Comparison of ENCODE assay signal across 14 cellular contexts in the genomic region with DNA sequence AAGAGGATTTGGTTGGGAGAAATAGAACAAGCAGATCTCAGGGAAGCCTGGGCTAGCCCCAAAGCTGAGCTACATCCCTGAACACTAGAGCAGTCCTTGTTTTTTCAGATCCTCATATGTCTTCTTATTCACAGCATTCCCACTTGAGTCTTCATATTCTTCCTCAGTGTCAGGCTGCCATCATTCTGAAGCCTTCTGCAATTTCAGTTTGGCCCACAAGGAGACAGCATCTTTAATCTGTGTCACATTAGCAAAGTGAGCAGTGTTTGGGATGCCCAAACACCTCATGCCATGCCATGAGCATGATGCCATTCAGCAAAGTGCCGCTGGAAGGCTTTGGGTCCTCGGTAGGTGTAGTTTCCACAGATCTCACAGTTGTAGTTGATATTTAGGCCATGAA. TPM values are rescaled to one million over a fixed set of nuclear protein-coding genes. Genes with fewer than 3 reads are reported as not detected.
"Had no signal": no experiment of that assay in that cellular context is flagged by ENCODE, and none has a peak within 500 bp of the region (broad histone marks: within the 10 kb centered on the region; RNA-seq: fewer than 3 reads in every experiment).

No MANE protein-coding gene starts in this region.

- H3K4me3 ChIP-seq: coronary artery, right atrium auricular region, smooth muscle cell, thyroid gland had no signal

- H3K36me3 ChIP-seq: right atrium auricular region had no signal

- H3K4me1 Mint-ChIP-seq: activated B cell treated with CpG ODN at 0.5 μM for 24 hours; activated naive CD8-positive, alpha-beta T cell treated with anti-CD3 and anti-CD28 coated beads, Interleukin-2, amount 50 U/mL, for 24 hours; immature natural killer cell had no signal

- H3K27me3 Mint-ChIP-seq: activated B cell treated with CpG ODN at 0.5 μM for 24 hours; activated CD4-positive, alpha-beta T cell treated with anti-CD3 and anti-CD28 coated beads, Interleukin-2, amount 10 ng/mL, durations not matched to agents 24 days and 14 days; activated naive CD8-positive, alpha-beta T cell treated with anti-CD3 and anti-CD28 coated beads, Interleukin-2, amount 50 U/mL, for 24 hours; naive thymus-derived CD4-positive, alpha-beta T cell had no signal

- H3K27me3 ChIP-seq: neutrophil, right atrium auricular region, thyroid gland had no signal

- H3K4me1 ChIP-seq: right atrium auricular region, thyroid gland had no signal

- H3K9me3 ChIP-seq: neutrophil, right atrium auricular region, thyroid gland had no signal

- DNase-seq: activated B cell treated with CpG ODN at 0.5 μM for 24 hours; activated CD4-positive, alpha-beta T cell treated with anti-CD3 and anti-CD28 coated beads, Interleukin-2, amount 10 ng/mL, durations not matched to agents 24 days and 14 days; activated naive CD4-positive, alpha-beta T cell treated with Interleukin-2 at 50 U/mL for 16 hours; activated naive CD8-positive, alpha-beta T cell treated with anti-CD3 and anti-CD28 coated beads, Interleukin-2, amount 50 U/mL, for 24 hours; caudate nucleus; effector CD4-positive, alpha-beta T cell; immature natural killer cell; naive thymus-derived CD4-positive, alpha-beta T cell; thyroid gland had no signal

- H3K27ac ChIP-seq: coronary artery, epithelial cell of prostate, neutrophil, right atrium auricular region, thyroid gland had no signal

- H3K4me2 ChIP-seq: smooth muscle cell had no signal

- H3K4me3 Mint-ChIP-seq: activated B cell treated with CpG ODN at 0.5 μM for 24 hours; activated CD4-positive, alpha-beta T cell treated with anti-CD3 and anti-CD28 coated beads, Interleukin-2, amount 10 ng/mL, durations not matched to agents 24 days and 14 days; activated naive CD8-positive, alpha-beta T cell treated with anti-CD3 and anti-CD28 coated beads, Interleukin-2, amount 50 U/mL, for 24 hours; immature natural killer cell; naive thymus-derived CD4-positive, alpha-beta T cell had no signal

- H3K27ac Mint-ChIP-seq: activated B cell treated with CpG ODN at 0.5 μM for 24 hours; activated CD4-positive, alpha-beta T cell treated with anti-CD3 and anti-CD28 coated beads, Interleukin-2, amount 10 ng/mL, durations not matched to agents 24 days and 14 days; activated naive CD8-positive, alpha-beta T cell treated with anti-CD3 and anti-CD28 coated beads, Interleukin-2, amount 50 U/mL, for 24 hours; immature natural killer cell; naive thymus-derived CD4-positive, alpha-beta T cell had no signal

- ATAC-seq: activated naive CD8-positive, alpha-beta T cell treated with anti-CD3 and anti-CD28 coated beads, Interleukin-2, amount 50 U/mL, for 24 hours; naive thymus-derived CD4-positive, alpha-beta T cell had no signal

- H3K9me3 Mint-ChIP-seq: activated B cell treated with CpG ODN at 0.5 μM for 24 hours; activated CD4-positive, alpha-beta T cell treated with anti-CD3 and anti-CD28 coated beads, Interleukin-2, amount 10 ng/mL, durations not matched to agents 24 days and 14 days; activated naive CD8-positive, alpha-beta T cell treated with anti-CD3 and anti-CD28 coated beads, Interleukin-2, amount 50 U/mL, for 24 hours; immature natural killer cell; naive thymus-derived CD4-positive, alpha-beta T cell had no signal

RNA-seq across cellular contexts. Expression of a gene that starts 56.6 kb away (rescaled TPM):
- total RNA-seq: activated B cell treated with CpG ODN at 0.5 μM for 24 hours; activated CD4-positive, alpha-beta T cell treated with anti-CD3 and anti-CD28 coated beads, Interleukin-2, amount 10 ng/mL, durations not matched to agents 24 days and 14 days; naive thymus-derived CD4-positive, alpha-beta T cell had no signal
- polyA plus RNA-seq: immature natural killer cell; naive thymus-derived CD4-positive, alpha-beta T cell had no signal
